In genomic region chr11:44899959-44900358, GRCh38 we compare ENCODE assay signal across 9 cellular contexts. TPM values are rescaled to one million over a fixed set of nuclear protein-coding genes. Genes with fewer than 3 reads are reported as not detected.
A peak's percentile ranks its signal among the peaks of the same experiment; 100 is the strongest.
DNase-seq lines count a peak whose midpoint lies in the region; ATAC-seq and TF ChIP-seq lines count a peak whose summit lies in the region.
"Had no signal": no experiment of that assay in that cellular context is flagged by ENCODE, and none has a peak within 500 bp of the region (broad histone marks: within the 10 kb centered on the region; RNA-seq: fewer than 3 reads in every experiment).

No MANE protein-coding gene starts in this region.

- peak in 2 of 5 donors; percentile 28 to 60 for DNase-seq in heart left ventricle
- DNase-seq in left ventricle myocardium inferior = no peak
- peak; percentile 70 for DNase-seq in SK-MEL-5 (ENCODE audit: low read depth, low spot score)
- DNase-seq in fibroblast of gingiva (ENCODE audit: low read depth) = peak; percentile 37
- peak in 1 of 2 donors; percentile 31 for DNase-seq in stimulated activated naive CD8-positive, alpha-beta T cell treated with anti-CD3 and anti-CD28 coated beads, Interleukin-15, amount 100 ng/mL, for 72 hours
- DNase-seq in medulla oblongata (ENCODE audit: extremely low spot score) = no peak
- DNase-seq in NCI-H2107 treated with DMSO at 0.1 percent for 48 hours (lab: John Stamatoyannopoulos, UW; ENCODE audit: unreplicated experiment) = no peak

- H3K27me3 ChIP-seq in heart left ventricle = no peaks in the 10 kb centered on the region
- no peaks in the 10 kb centered on the region for H3K27me3 ChIP-seq in left ventricle myocardium inferior (ENCODE audit: low read depth)

- 73 to 92% (median 81%) methylated on average over 3 of the region's 3 CpGs for WGBS in heart left ventricle, 4 donors

- H3K9me3 ChIP-seq in heart left ventricle (peaks cover 0 to 6% (median 0%) of the 10 kb centered on the region in 12 donors), left ventricle myocardium inferior (replicated peaks) (peaks cover 8% of the 10 kb centered on the region)
- H3K9me3 ChIP-seq: neutrophil had no signal

- H3K4me1 ChIP-seq in heart left ventricle (peaks cover 0 to 7% (median 0%) of the 10 kb centered on the region in 12 donors), left ventricle myocardium inferior (peaks cover 20% of the 10 kb centered on the region)

- no peak for TF ChIP-seq CTCF in heart left ventricle (IDR thresholded peaks at IDR 0.05)
- no peak for TF ChIP-seq CTCF in left ventricle myocardium inferior (IDR thresholded peaks at IDR 0.05; ENCODE audit: borderline replicate concordance)

- no peaks in the 10 kb centered on the region for H3K9me3 Mint-ChIP-seq in stimulated activated naive CD8-positive, alpha-beta T cell treated with anti-CD3 and anti-CD28 coated beads, Interleukin-15, amount 100 ng/mL, for 72 hours

- no peaks in the 10 kb centered on the region for H3K4me1 Mint-ChIP-seq in stimulated activated naive CD8-positive, alpha-beta T cell treated with anti-CD3 and anti-CD28 coated beads, Interleukin-15, amount 100 ng/mL, for 72 hours

- no peak overlapping the region for H3K27ac Mint-ChIP-seq in stimulated activated naive CD8-positive, alpha-beta T cell treated with anti-CD3 and anti-CD28 coated beads, Interleukin-15, amount 100 ng/mL, for 72 hours

- intact Hi-C loops in heart left ventricle (cut with DNase I) = loop anchor here in 3 of 10 donors (5.0 to 10.0 kb wide), 4 partner anchors 115 to 333 kb away; partner anchors contain the start of gene CD82 (in 1 of the 3)
- intact Hi-C loops in left ventricle myocardium inferior (cut with micrococcal nuclease) = no loop called here

- in situ Hi-C loops in SK-MEL-5 (cut with HindIII; ENCODE audit: low pct_unique_long_range_greater_than_20kb, low sequenced_read_pairs) = no loop called here

- H3K27me3 Mint-ChIP-seq in stimulated activated naive CD8-positive, alpha-beta T cell treated with anti-CD3 and anti-CD28 coated beads, Interleukin-15, amount 100 ng/mL, for 72 hours = no peaks in the 10 kb centered on the region

- peaks cover 0 to 22% (median 0%) of the 10 kb centered on the region in 9 donors for H3K36me3 ChIP-seq in heart left ventricle
- peaks cover 4% of the 10 kb centered on the region for H3K36me3 ChIP-seq in left ventricle myocardium inferior
- H3K36me3 ChIP-seq: neutrophil had no signal

- H3K27ac ChIP-seq in heart left ventricle (no peak overlapping the region), left ventricle myocardium inferior (replicated peaks) (no peak overlapping the region)
- H3K27ac ChIP-seq: neutrophil had no signal

- H3K4me3 ChIP-seq in heart left ventricle = no peak overlapping the region
- H3K4me3 ChIP-seq in left ventricle myocardium inferior = no peak overlapping the region

- H3K4me3 Mint-ChIP-seq in stimulated activated naive CD8-positive, alpha-beta T cell treated with anti-CD3 and anti-CD28 coated beads, Interleukin-15, amount 100 ng/mL, for 72 hours = no peak overlapping the region

- peak; percentile 29 to 62 (median 56) for ATAC-seq in heart left ventricle
- peak; percentile 58 for ATAC-seq in stimulated activated naive CD8-positive, alpha-beta T cell treated with anti-CD3 and anti-CD28 coated beads, Interleukin-15, amount 100 ng/mL, for 72 hours
- no peak for ATAC-seq in GM21737 (IDR thresholded peaks at IDR 0.05; ENCODE audit: unreplicated experiment)

- TF ChIP-seq POLR2A in heart left ventricle (IDR thresholded peaks at IDR 0.05) = no peak

RNA-seq across cellular contexts. Expression of gene TP53I11, which starts 50.7 kb away (rescaled TPM):
- total RNA-seq in heart left ventricle = 10 to 100 TPM; 24.0 to 75.0 (median 39.4) TPM
- polyA plus RNA-seq in heart left ventricle = 10 to 100 TPM; 34.9 to 91.3 TPM
- total RNA-seq in left ventricle myocardium inferior = 39.4 TPM
- total RNA-seq in SK-MEL-5 (2014; rRNA removed; shearing (Covaris generic)) = 3.2 and 4.0 TPM in 2 replicates
- 25.8 and 28.9 TPM in 2 replicates for polyA plus RNA-seq in SK-MEL-5 (2015; cell fraction: cytosol; rRNA removed)
- polyA plus RNA-seq in SK-MEL-5 (2015; cell fraction: nucleus; rRNA removed) = 11.3 and 12.8 TPM in 2 replicates

Comparison
In these comparisons a context has a peak if more than half of its experiments do, and no peak if none do; other contexts are left out.
1. DNase-seq: peak in SK-MEL-5 (single experiment) and fibroblast of gingiva (single experiment); none in left ventricle myocardium inferior (single experiment), medulla oblongata (single experiment) and NCI-H2107 treated with DMSO at 0.1 percent for 48 hours (single experiment).